Comparison of ENCODE assay signal across 14 cellular contexts in genomic region chr21:29347274-29347681, GRCh38. TPM values are rescaled to one million over a fixed set of nuclear protein-coding genes. Genes with fewer than 3 reads are reported as not detected.
DNase-seq lines count a peak whose midpoint lies in the region; ATAC-seq, FAIRE-seq and TF ChIP-seq lines count a peak whose summit lies in the region.
"Had no signal": no experiment of that assay in that cellular context is flagged by ENCODE, and none has a peak within 500 bp of the region (broad histone marks: within the 10 kb centered on the region; RNA-seq: fewer than 3 reads in every experiment).

No MANE protein-coding gene starts in this region.

- H3K4me1 ChIP-seq in ACC112 (ENCODE audit: control insufficient read depth, insufficient read depth, low read length, unreplicated experiment) (peaks cover 46% of the 10 kb centered on the region), right lobe of liver (peaks cover 0 to 42% (median 6%) of the 10 kb centered on the region in 4 donors)

- no peak for TF ChIP-seq POLR2A in right lobe of liver (IDR thresholded peaks at IDR 0.05)

- peaks cover 35% of the 10 kb centered on the region for H3K79me2 ChIP-seq in ACC112 (ENCODE audit: control insufficient read depth, insufficient read depth, low read length, unreplicated experiment)

- H3K27ac ChIP-seq in ACC112 (ENCODE audit: low read depth, low read length) (peak overlapping the region; percentile 69), VCaP (peak overlapping the region; percentile 16; the same call in 1 of the 2 replicates), right lobe of liver (peak overlapping the region in 1 of 3 donors; percentile 55)

- H3K4me3 Mint-ChIP-seq in effector memory CD8-positive, alpha-beta T cell = no peak overlapping the region
- H3K4me3 Mint-ChIP-seq: central memory CD8-positive, alpha-beta T cell; nephron had no signal

- FAIRE-seq in GM19239 (lab: Jason Lieb, UNC) = peak; percentile 14

- TF ChIP-seq CTCF in VCaP (conservative IDR thresholded peaks at IDR 0.05) (no peak), right lobe of liver (IDR thresholded peaks at IDR 0.05) (no peak)

- ATAC-seq in right lobe of liver (peak; percentile 40 to 59 (median 52)), GM19324 (IDR thresholded peaks at IDR 0.05; ENCODE audit: low FRiP score, unreplicated experiment) (no peak)
- no peak for ATAC-seq in effector memory CD8-positive, alpha-beta T cell (replicated peaks)
- ATAC-seq in activated CD4-positive, CD25-positive, alpha-beta regulatory T cell treated with anti-CD3 and anti-CD28 coated beads, Interleukin-2, amount 50 U/mL, for 24 hours = no peak

- H3K9me3 Mint-ChIP-seq in effector memory CD8-positive, alpha-beta T cell = no peaks in the 10 kb centered on the region
- H3K9me3 Mint-ChIP-seq: central memory CD8-positive, alpha-beta T cell had no signal

- intact Hi-C loops in right lobe of liver (cut with DNase I) = no loop called here

- 5% methylated on average over 2 of the region's 4 CpGs for WGBS in right lobe of liver (ENCODE audit: insufficient coverage, low coverage, low lambda C conversion rate, missing lambda C conversion rate)

- H3K27me3 ChIP-seq in ACC112 (ENCODE audit: insufficient read depth, low read length) (no peaks in the 10 kb centered on the region), right lobe of liver (no peaks in the 10 kb centered on the region)

- H3K4me3 ChIP-seq in ACC112 (ENCODE audit: low read depth, low read length) (no peak overlapping the region), right lobe of liver (no peak overlapping the region)

- H3K9me3 ChIP-seq in right lobe of liver = no peaks in the 10 kb centered on the region

- H2AFZ ChIP-seq in ACC112 (ENCODE audit: low read length, unreplicated experiment) = no peak overlapping the region

- H3K27ac Mint-ChIP-seq in effector memory CD8-positive, alpha-beta T cell = peak overlapping the region in 1 of 2 donors; percentile 48

- peaks cover 8% of the 10 kb centered on the region; the same call in 1 of the 2 replicates for H3K36me3 ChIP-seq in ACC112 (ENCODE audit: insufficient read depth, low read length)
- H3K36me3 ChIP-seq in right lobe of liver = no peaks in the 10 kb centered on the region

- peaks cover 2 to 13% of the 10 kb centered on the region in 2 donors for H3K4me1 Mint-ChIP-seq in effector memory CD8-positive, alpha-beta T cell (ENCODE audit: low read depth in 2 of 2)

- no peak for DNase-seq in GM19239 (ENCODE audit: insufficient read length, low spot score)
- DNase-seq in right lobe of liver = no peak
- no peak for DNase-seq in NCI-H446 (lab: John Stamatoyannopoulos, UW)
- DNase-seq in effector memory CD8-positive, alpha-beta T cell = no peak
- DNase-seq: activated effector memory CD4-positive, alpha-beta T cell treated with anti-CD3 and anti-CD28 coated beads, Interleukin-2, amount 50 U/mL, for 16 hours; GDM1; NCI-H1105; NCI-H524 treated with DMSO at 0.1 percent for 48 hours had no signal

- no peaks in the 10 kb centered on the region for H3K27me3 Mint-ChIP-seq in effector memory CD8-positive, alpha-beta T cell
- H3K27me3 Mint-ChIP-seq: central memory CD8-positive, alpha-beta T cell had no signal

- peaks cover 2% of the 10 kb centered on the region for H3K36me3 Mint-ChIP-seq in effector memory CD8-positive, alpha-beta T cell (ENCODE audit: insufficient read depth)

RNA-seq across cellular contexts. Expression of gene BACH1, which starts 48.6 kb away (rescaled TPM):
- 10 to 100 TPM; 22.7 to 57.5 (median 27.2) TPM for total RNA-seq in right lobe of liver

Comparison
In these comparisons a context has a peak if more than half of its experiments do, and no peak if none do; other contexts are left out.
1. ATAC-seq: peak in right lobe of liver (4 of 4); none in GM19324 (single experiment), effector memory CD8-positive, alpha-beta T cell (single experiment) and activated CD4-positive, CD25-positive, alpha-beta regulatory T cell treated with anti-CD3 and anti-CD28 coated beads, Interleukin-2, amount 50 U/mL, for 24 hours (0 of 2).